In genomic region chr9:107541523-107541922, GRCh38 we compare ENCODE assay signal across 17 cellular contexts.
DNase-seq lines count a peak whose midpoint lies in the region; ATAC-seq and TF ChIP-seq lines count a peak whose summit lies in the region.
"Had no signal": no experiment of that assay in that cellular context is flagged by ENCODE, and none has a peak within 500 bp of the region (broad histone marks: within the 10 kb centered on the region; RNA-seq: fewer than 3 reads in every experiment).

No MANE protein-coding gene starts in this region.

- no peaks in the 10 kb centered on the region for H3K9me3 ChIP-seq in MM.1S (replicated peaks; ENCODE audit: insufficient read depth, low read length)
- H3K9me3 ChIP-seq: uterus had no signal

- DNase-seq in GM12865 (ENCODE audit: low read depth) = peak; percentile 78
- DNase-seq in MM.1S = peak; percentile 19
- no peak for DNase-seq in retina
- no peak for DNase-seq in RPMI8226
- DNase-seq: activated CD8-positive, alpha-beta memory T cell treated with anti-CD3 and anti-CD28 coated beads for 24 hours; DMS79 treated with DMSO at 0.1 percent for 48 hours; H7; NCI-H187 treated with DMSO at 0.1 percent for 48 hours; NCI-H510A treated with DMSO at 0.1 percent for 48 hours; SHP77; stimulated activated naive CD8-positive, alpha-beta T cell treated with anti-CD3 and anti-CD28 coated beads, Interleukin-15, amount 100 ng/mL, for 72 hours; uterus had no signal

- H3K36me3 ChIP-seq in MM.1S (replicated peaks; ENCODE audit: insufficient read depth, low read length) = no peaks in the 10 kb centered on the region
- H3K36me3 ChIP-seq: uterus had no signal

- H3K4me3 ChIP-seq in GM12865 (ENCODE audit: low read depth, low read length) = no peak overlapping the region
- no peak overlapping the region for H3K4me3 ChIP-seq in MM.1S (ENCODE audit: low read length)
- H3K4me3 ChIP-seq: uterus had no signal

- H3F3A ChIP-seq in MM.1S (ENCODE audit: insufficient read depth, low read length) = no peaks in the 10 kb centered on the region

- ATAC-seq in GM19395 (IDR thresholded peaks at IDR 0.05; ENCODE audit: unreplicated experiment) = peak; percentile 82
- peak; percentile 75 for ATAC-seq in HG02610 (IDR thresholded peaks at IDR 0.05; ENCODE audit: unreplicated experiment)
- no peak for ATAC-seq in HG03354 (IDR thresholded peaks at IDR 0.05; ENCODE audit: poor library complexity, severe bottlenecking, unreplicated experiment)
- ATAC-seq in HG02588 (IDR thresholded peaks at IDR 0.05; ENCODE audit: unreplicated experiment) = no peak
- ATAC-seq: left lobe of liver; stimulated activated naive CD8-positive, alpha-beta T cell treated with anti-CD3 and anti-CD28 coated beads, Interleukin-15, amount 100 ng/mL, for 72 hours had no signal

- no peaks in the 10 kb centered on the region for H4K20me1 ChIP-seq in MM.1S (ENCODE audit: insufficient read depth, low read length)

- H3K79me2 ChIP-seq in MM.1S (ENCODE audit: low read length) = no peaks in the 10 kb centered on the region

- no peaks in the 10 kb centered on the region for H3K27me3 ChIP-seq in MM.1S (replicated peaks; ENCODE audit: insufficient read depth, low read length)
- H3K27me3 ChIP-seq: uterus had no signal

- H3K9ac ChIP-seq in MM.1S (ENCODE audit: low read length) = no peak overlapping the region

- H3K4me2 ChIP-seq in MM.1S (ENCODE audit: low read depth, low read length) = no peak overlapping the region

- H2AFZ ChIP-seq in MM.1S (ENCODE audit: low read length) = no peak overlapping the region

- TF ChIP-seq CTCF in GM12865 (IDR thresholded peaks at IDR 0.05; ENCODE audit: insufficient read depth, low read depth, low read length, missing control alignments) (no peak), MM.1S (IDR thresholded peaks at IDR 0.05; ENCODE audit: low read length) (no peak)

- no peaks in the 10 kb centered on the region for H3K9me2 ChIP-seq in MM.1S (replicated peaks; ENCODE audit: insufficient read depth, low read length)

- no peaks in the 10 kb centered on the region for H3K4me1 ChIP-seq in MM.1S (ENCODE audit: low read length)
- H3K4me1 ChIP-seq: uterus had no signal

- no peak overlapping the region for H3K27ac ChIP-seq in MM.1S (ENCODE audit: low read length)
- H3K27ac ChIP-seq: uterus had no signal

Comparison
In these comparisons a context has a peak if more than half of its experiments do, and no peak if none do; other contexts are left out.
1. DNase-seq: peak in GM12865 (single experiment) and MM.1S (single experiment); none in retina (single experiment) and RPMI8226 (single experiment).
2. ATAC-seq: peak in GM19395 (single experiment) and HG02610 (single experiment); none in HG03354 (single experiment) and HG02588 (single experiment).